ENCODE assay signal across 1 cellular context in the genomic region with DNA sequence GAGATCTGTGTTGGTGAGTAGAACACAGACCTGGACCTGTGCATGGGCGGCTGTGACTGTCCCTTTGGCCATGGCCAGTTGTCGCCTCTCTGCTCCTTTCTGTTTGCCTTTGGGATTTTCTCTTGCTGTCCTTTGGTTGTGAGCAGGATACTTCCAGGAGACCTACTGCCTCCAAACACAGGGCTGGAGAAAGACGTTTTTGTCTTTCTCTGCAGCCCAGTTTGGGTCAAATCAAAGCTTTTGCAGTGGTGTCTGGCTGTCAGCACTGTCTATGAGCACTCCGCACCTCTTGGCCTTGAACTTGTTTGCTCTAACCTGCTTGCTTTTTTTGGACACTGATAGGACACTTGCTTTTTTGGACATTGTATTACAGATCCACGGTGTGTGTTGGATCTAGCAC.
TF ChIP-seq lines count a peak whose summit lies in the region.

No MANE protein-coding gene starts in this region.

TF ChIP-seq in HepG2, 621 proteins besides CTCF, POLR2A, EP300 and RAD21 (continued from another document and continues in another):
- TF ChIP-seq ATF7-NPFF (CRISPR knock-in tag; IDR thresholded peaks at IDR 0.05; ENCODE audit: low read depth), result no peak
- 0 out of 2 replicates have a peak, but pooled peaks have one; percentile 23 for TF ChIP-seq SAP130 (CRISPR knock-in tag; IDR thresholded peaks at IDR 0.05; ENCODE audit: low read depth)
- TF ChIP-seq ZNF143 (CRISPR knock-in tag; IDR thresholded peaks at IDR 0.05), result no peak
- TF ChIP-seq, protein P1, sequence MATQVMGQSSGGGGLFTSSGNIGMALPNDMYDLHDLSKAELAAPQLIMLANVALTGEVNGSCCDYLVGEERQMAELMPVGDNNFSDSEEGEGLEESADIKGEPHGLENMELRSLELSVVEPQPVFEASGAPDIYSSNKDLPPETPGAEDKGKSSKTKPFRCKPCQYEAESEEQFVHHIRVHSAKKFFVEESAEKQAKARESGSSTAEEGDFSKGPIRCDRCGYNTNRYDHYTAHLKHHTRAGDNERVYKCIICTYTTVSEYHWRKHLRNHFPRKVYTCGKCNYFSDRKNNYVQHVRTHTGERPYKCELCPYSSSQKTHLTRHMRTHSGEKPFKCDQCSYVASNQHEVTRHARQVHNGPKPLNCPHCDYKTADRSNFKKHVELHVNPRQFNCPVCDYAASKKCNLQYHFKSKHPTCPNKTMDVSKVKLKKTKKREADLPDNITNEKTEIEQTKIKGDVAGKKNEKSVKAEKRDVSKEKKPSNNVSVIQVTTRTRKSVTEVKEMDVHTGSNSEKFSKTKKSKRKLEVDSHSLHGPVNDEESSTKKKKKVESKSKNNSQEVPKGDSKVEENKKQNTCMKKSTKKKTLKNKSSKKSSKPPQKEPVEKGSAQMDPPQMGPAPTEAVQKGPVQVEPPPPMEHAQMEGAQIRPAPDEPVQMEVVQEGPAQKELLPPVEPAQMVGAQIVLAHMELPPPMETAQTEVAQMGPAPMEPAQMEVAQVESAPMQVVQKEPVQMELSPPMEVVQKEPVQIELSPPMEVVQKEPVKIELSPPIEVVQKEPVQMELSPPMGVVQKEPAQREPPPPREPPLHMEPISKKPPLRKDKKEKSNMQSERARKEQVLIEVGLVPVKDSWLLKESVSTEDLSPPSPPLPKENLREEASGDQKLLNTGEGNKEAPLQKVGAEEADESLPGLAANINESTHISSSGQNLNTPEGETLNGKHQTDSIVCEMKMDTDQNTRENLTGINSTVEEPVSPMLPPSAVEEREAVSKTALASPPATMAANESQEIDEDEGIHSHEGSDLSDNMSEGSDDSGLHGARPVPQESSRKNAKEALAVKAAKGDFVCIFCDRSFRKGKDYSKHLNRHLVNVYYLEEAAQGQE (IDR thresholded peaks at IDR 0.05; ENCODE audit: borderline replicate concordance in 1 of 2, low read depth in 1 of 2, low read length in 2 of 2), result no peak
- TF ChIP-seq, protein P2, sequence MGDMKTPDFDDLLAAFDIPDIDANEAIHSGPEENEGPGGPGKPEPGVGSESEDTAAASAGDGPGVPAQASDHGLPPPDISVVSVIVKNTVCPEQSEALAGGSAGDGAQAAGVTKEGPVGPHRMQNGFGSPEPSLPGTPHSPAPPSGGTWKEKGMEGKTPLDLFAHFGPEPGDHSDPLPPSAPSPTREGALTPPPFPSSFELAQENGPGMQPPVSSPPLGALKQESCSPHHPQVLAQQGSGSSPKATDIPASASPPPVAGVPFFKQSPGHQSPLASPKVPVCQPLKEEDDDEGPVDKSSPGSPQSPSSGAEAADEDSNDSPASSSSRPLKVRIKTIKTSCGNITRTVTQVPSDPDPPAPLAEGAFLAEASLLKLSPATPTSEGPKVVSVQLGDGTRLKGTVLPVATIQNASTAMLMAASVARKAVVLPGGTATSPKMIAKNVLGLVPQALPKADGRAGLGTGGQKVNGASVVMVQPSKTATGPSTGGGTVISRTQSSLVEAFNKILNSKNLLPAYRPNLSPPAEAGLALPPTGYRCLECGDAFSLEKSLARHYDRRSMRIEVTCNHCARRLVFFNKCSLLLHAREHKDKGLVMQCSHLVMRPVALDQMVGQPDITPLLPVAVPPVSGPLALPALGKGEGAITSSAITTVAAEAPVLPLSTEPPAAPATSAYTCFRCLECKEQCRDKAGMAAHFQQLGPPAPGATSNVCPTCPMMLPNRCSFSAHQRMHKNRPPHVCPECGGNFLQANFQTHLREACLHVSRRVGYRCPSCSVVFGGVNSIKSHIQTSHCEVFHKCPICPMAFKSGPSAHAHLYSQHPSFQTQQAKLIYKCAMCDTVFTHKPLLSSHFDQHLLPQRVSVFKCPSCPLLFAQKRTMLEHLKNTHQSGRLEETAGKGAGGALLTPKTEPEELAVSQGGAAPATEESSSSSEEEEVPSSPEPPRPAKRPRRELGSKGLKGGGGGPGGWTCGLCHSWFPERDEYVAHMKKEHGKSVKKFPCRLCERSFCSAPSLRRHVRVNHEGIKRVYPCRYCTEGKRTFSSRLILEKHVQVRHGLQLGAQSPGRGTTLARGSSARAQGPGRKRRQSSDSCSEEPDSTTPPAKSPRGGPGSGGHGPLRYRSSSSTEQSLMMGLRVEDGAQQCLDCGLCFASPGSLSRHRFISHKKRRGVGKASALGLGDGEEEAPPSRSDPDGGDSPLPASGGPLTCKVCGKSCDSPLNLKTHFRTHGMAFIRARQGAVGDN (CRISPR knock-in tag; IDR thresholded peaks at IDR 0.05), result peak; percentile 24; the same call in 1 of the 2 replicates
- peak; percentile 30; the same call in 1 of the 2 replicates for TF ChIP-seq ZNF552 (CRISPR knock-in tag; IDR thresholded peaks at IDR 0.05; ENCODE audit: borderline replicate concordance)
- TF ChIP-seq SOX5 (CRISPR knock-in tag; IDR thresholded peaks at IDR 0.05; ENCODE audit: borderline replicate concordance), result peak; percentile 24; the same call in 1 of the 2 replicates
- peak; percentile 23; the same call in 1 of the 2 replicates for TF ChIP-seq POGZ (CRISPR knock-in tag; IDR thresholded peaks at IDR 0.05)
- TF ChIP-seq RBM22 (optimal IDR thresholded peaks at IDR 0.05; ENCODE audit: low read length), result peak; percentile 61
- TF ChIP-seq ZNF292 (CRISPR knock-in tag; IDR thresholded peaks at IDR 0.05; ENCODE audit: borderline replicate concordance, low read depth), result peak; percentile 79; the same call in 1 of the 2 replicates
- TF ChIP-seq NR2F2 (IDR thresholded peaks at IDR 0.05; ENCODE audit: borderline replicate concordance, low read depth), result 0 out of 2 replicates have a peak, but pooled peaks have one; percentile 30
- TF ChIP-seq KAT7 (CRISPR knock-in tag; IDR thresholded peaks at IDR 0.05; ENCODE audit: borderline replicate concordance), result 0 out of 2 replicates have a peak, but pooled peaks have one; percentile 56
- TF ChIP-seq ZNF772 (CRISPR knock-in tag; IDR thresholded peaks at IDR 0.05), result 0 out of 2 replicates have a peak, but pooled peaks have one; percentile 40
- peak; percentile 40; the same call in 1 of the 2 replicates for TF ChIP-seq NR2F6 (IDR thresholded peaks at IDR 0.05)
- peak; percentile 34; the same call in 1 of the 2 replicates for TF ChIP-seq NR2F6 (CRISPR knock-in tag; IDR thresholded peaks at IDR 0.05)
- TF ChIP-seq KLF16 (CRISPR knock-in tag; IDR thresholded peaks at IDR 0.05), result 0 out of 4 replicates have a peak, but pooled peaks of 1 of the 2 experiments have one; percentile 28
- TF ChIP-seq GFI1 (CRISPR knock-in tag; IDR thresholded peaks at IDR 0.05; ENCODE audit: borderline replicate concordance), result peak; percentile 98
- peak; percentile 55; the same call in 1 of the 2 replicates for TF ChIP-seq NCOR1 (IDR thresholded peaks at IDR 0.05; ENCODE audit: borderline replicate concordance, low read length)
- TF ChIP-seq, protein P3, sequence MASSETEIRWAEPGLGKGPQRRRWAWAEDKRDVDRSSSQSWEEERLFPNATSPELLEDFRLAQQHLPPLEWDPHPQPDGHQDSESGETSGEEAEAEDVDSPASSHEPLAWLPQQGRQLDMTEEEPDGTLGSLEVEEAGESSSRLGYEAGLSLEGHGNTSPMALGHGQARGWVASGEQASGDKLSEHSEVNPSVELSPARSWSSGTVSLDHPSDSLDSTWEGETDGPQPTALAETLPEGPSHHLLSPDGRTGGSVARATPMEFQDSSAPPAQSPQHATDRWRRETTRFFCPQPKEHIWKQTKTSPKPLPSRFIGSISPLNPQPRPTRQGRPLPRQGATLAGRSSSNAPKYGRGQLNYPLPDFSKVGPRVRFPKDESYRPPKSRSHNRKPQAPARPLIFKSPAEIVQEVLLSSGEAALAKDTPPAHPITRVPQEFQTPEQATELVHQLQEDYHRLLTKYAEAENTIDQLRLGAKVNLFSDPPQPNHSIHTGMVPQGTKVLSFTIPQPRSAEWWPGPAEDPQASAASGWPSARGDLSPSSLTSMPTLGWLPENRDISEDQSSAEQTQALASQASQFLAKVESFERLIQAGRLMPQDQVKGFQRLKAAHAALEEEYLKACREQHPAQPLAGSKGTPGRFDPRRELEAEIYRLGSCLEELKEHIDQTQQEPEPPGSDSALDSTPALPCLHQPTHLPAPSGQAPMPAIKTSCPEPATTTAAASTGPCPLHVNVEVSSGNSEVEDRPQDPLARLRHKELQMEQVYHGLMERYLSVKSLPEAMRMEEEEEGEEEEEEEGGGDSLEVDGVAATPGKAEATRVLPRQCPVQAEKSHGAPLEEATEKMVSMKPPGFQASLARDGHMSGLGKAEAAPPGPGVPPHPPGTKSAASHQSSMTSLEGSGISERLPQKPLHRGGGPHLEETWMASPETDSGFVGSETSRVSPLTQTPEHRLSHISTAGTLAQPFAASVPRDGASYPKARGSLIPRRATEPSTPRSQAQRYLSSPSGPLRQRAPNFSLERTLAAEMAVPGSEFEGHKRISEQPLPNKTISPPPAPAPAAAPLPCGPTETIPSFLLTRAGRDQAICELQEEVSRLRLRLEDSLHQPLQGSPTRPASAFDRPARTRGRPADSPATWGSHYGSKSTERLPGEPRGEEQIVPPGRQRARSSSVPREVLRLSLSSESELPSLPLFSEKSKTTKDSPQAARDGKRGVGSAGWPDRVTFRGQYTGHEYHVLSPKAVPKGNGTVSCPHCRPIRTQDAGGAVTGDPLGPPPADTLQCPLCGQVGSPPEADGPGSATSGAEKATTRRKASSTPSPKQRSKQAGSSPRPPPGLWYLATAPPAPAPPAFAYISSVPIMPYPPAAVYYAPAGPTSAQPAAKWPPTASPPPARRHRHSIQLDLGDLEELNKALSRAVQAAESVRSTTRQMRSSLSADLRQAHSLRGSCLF (CRISPR knock-in tag; IDR thresholded peaks at IDR 0.05; ENCODE audit: borderline replicate concordance), result no peak
- TF ChIP-seq NCOA2 (CRISPR knock-in tag; IDR thresholded peaks at IDR 0.05), result peak; percentile 51; the same call in 1 of the 2 replicates
- TF ChIP-seq RXRA (CRISPR knock-in tag; IDR thresholded peaks at IDR 0.05), result peak; percentile 78; the same call in 1 of the 2 replicates
- no peak for TF ChIP-seq LCORL (IDR thresholded peaks at IDR 0.05)
- peak; percentile 52; the same call in 1 of the 2 replicates for TF ChIP-seq LCORL (CRISPR knock-in tag; IDR thresholded peaks at IDR 0.05)
- TF ChIP-seq, protein P4, sequence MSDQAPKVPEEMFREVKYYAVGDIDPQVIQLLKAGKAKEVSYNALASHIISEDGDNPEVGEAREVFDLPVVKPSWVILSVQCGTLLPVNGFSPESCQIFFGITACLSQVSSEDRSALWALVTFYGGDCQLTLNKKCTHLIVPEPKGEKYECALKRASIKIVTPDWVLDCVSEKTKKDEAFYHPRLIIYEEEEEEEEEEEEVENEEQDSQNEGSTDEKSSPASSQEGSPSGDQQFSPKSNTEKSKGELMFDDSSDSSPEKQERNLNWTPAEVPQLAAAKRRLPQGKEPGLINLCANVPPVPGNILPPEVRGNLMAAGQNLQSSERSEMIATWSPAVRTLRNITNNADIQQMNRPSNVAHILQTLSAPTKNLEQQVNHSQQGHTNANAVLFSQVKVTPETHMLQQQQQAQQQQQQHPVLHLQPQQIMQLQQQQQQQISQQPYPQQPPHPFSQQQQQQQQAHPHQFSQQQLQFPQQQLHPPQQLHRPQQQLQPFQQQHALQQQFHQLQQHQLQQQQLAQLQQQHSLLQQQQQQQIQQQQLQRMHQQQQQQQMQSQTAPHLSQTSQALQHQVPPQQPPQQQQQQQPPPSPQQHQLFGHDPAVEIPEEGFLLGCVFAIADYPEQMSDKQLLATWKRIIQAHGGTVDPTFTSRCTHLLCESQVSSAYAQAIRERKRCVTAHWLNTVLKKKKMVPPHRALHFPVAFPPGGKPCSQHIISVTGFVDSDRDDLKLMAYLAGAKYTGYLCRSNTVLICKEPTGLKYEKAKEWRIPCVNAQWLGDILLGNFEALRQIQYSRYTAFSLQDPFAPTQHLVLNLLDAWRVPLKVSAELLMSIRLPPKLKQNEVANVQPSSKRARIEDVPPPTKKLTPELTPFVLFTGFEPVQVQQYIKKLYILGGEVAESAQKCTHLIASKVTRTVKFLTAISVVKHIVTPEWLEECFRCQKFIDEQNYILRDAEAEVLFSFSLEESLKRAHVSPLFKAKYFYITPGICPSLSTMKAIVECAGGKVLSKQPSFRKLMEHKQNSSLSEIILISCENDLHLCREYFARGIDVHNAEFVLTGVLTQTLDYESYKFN (CRISPR knock-in tag; conservative IDR thresholded peaks at IDR 0.05), result peak; percentile 49
- TF ChIP-seq HDAC1 (CRISPR knock-in tag; IDR thresholded peaks at IDR 0.05), result 0 out of 2 replicates have a peak, but pooled peaks have one; percentile 24
- TF ChIP-seq MED1 (CRISPR knock-in tag; IDR thresholded peaks at IDR 0.05), result peak; percentile 56
- TF ChIP-seq HOXA9 (CRISPR knock-in tag; IDR thresholded peaks at IDR 0.05; ENCODE audit: borderline replicate concordance), result no peak
- no peak for TF ChIP-seq ZNF530 (CRISPR knock-in tag; IDR thresholded peaks at IDR 0.05; ENCODE audit: low read depth)
- TF ChIP-seq KMT2B (CRISPR knock-in tag; IDR thresholded peaks at IDR 0.05), result no peak
